Comparison of ENCODE assay signal across 22 cellular contexts in the genomic region with DNA sequence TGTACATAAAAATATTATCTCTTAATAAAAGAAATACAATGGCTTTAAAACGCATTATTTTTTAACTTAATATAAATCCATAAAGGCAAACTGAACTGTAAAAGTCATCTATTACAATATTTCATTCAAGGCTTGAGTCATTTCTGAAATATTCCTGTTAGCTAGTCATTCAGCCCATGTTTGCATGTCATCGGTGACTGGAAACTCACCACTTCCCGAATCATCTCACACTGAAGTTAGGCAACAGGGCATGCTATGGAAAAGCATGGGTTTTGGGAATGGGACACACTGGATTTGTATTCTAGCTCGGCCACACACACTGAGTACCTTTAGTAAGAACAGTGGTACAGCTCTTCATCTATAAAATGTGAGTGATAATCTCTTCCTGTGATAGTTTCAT.
A peak's percentile ranks its signal among the peaks of the same experiment; 100 is the strongest.
DNase-seq lines count a peak whose midpoint lies in the region; TF ChIP-seq lines count a peak whose summit lies in the region.
"Had no signal": no experiment of that assay in that cellular context is flagged by ENCODE, and none has a peak within 500 bp of the region (broad histone marks: within the 10 kb centered on the region; RNA-seq: fewer than 3 reads in every experiment).

No MANE protein-coding gene starts in this region.

- 100% methylated on average over 1 of the region's 4 CpGs for WGBS in mesendoderm (ENCODE audit: extremely low coverage, insufficient coverage, low lambda C conversion rate)

- no peak overlapping the region for H3K56ac ChIP-seq in mesendoderm (ENCODE audit: low read length)

- DNase-seq in ACHN (peak; percentile 20), NCI-H226 (peak; percentile 42), brain microvascular endothelial cell (peak; percentile 55), foreskin fibroblast (peak; percentile 11 to 62), DMS53 (lab: John Stamatoyannopoulos, UW) (no peak), mesendoderm (no peak), HUDEP-2 (lab: John Stamatoyannopoulos, UW; ENCODE audit: unreplicated experiment in 76 of 76) (no peak), GM20000 (ENCODE audit: low spot score) (no peak)
- DNase-seq: 8988T; activated CD4-positive, alpha-beta T cell treated with anti-CD3 and anti-CD28 coated beads, Interleukin-2, amount 50 U/mL, for 1 hour; activated CD8-positive, alpha-beta memory T cell treated with anti-CD3 and anti-CD28 coated beads, Interleukin-2, amount 50 U/mL, for 48 hours; activated naive CD8-positive, alpha-beta T cell treated with anti-CD3 and anti-CD28 coated beads, Interleukin-2, amount 50 U/mL, for 24 hours; effector CD8-positive, alpha-beta T cell; hippocampal formation; NCI-H1694; NCI-H748 treated with DMSO at 0.1 percent for 48 hours; occipital lobe; SIG-M5; stimulated activated CD4-positive, alpha-beta T cell treated with anti-CD3 and anti-CD28 coated beads, Interleukin-4, amount 100 ng/mL, for 24 hours; upper lobe of right lung had no signal

- H2BK15ac ChIP-seq in mesendoderm (replicated peaks; ENCODE audit: low read depth) = no peak overlapping the region

- no peaks in the 10 kb centered on the region for H3K36me3 ChIP-seq in brain microvascular endothelial cell (replicated peaks)
- no peaks in the 10 kb centered on the region for H3K36me3 ChIP-seq in mesendoderm (ENCODE audit: control insufficient read depth, insufficient read depth, low read length)
- H3K36me3 ChIP-seq: BLaER1, esophagus muscularis mucosa, upper lobe of right lung had no signal

- H4K8ac ChIP-seq in mesendoderm (ENCODE audit: low read depth, low read length) = no peak overlapping the region

- TF ChIP-seq CTCF in brain microvascular endothelial cell (IDR thresholded peaks at IDR 0.05; ENCODE audit: low read depth, low read length, missing control alignments) = no peak
- no peak for TF ChIP-seq CTCF in foreskin fibroblast (IDR thresholded peaks at IDR 0.05; ENCODE audit: low read depth, low read length)
- no peak for TF ChIP-seq CTCF in GM20000 (IDR thresholded peaks at IDR 0.05; ENCODE audit: extremely low read depth, missing control alignments)

- H3K4me2 ChIP-seq in mesendoderm (ENCODE audit: low read length) = no peak overlapping the region
- H3K4me2 ChIP-seq: BLaER1 had no signal

- no peak overlapping the region for H2BK5ac ChIP-seq in mesendoderm (ENCODE audit: low read length)

- no peak overlapping the region for H3K4ac ChIP-seq in mesendoderm (ENCODE audit: low read depth, low read length)

- no peaks in the 10 kb centered on the region for H3K79me2 ChIP-seq in mesendoderm (ENCODE audit: control insufficient read depth, insufficient read depth, low read length)

- no peaks in the 10 kb centered on the region for H3K79me1 ChIP-seq in mesendoderm (ENCODE audit: low read length)

- no peak overlapping the region for H2AK5ac ChIP-seq in mesendoderm (ENCODE audit: low read length)

- H3K9ac ChIP-seq in mesendoderm (ENCODE audit: low read length) = no peak overlapping the region
- H3K9ac ChIP-seq: BLaER1 had no signal

- in situ Hi-C loops in ACHN (cut with HindIII; ENCODE audit: low pct_ligation_motif_present, low pct_unique_long_range_greater_than_20kb, low sequenced_read_pairs) (no loop called here), brain microvascular endothelial cell (cut with HindIII; ENCODE audit: low pct_ligation_motif_present, low sequenced_read_pairs) (no loop called here)

- no peak overlapping the region for H4K5ac ChIP-seq in mesendoderm (ENCODE audit: low read length)

- no peak overlapping the region for H3K23ac ChIP-seq in mesendoderm (ENCODE audit: low read length)

- H3K4me1 ChIP-seq in mesendoderm (ENCODE audit: control insufficient read depth, low read depth, low read length) = no peaks in the 10 kb centered on the region
- H3K4me1 ChIP-seq: BLaER1, esophagus muscularis mucosa, upper lobe of right lung had no signal

- H3K4me3 ChIP-seq in brain microvascular endothelial cell (ENCODE audit: low read depth, low read length) (no peak overlapping the region), foreskin fibroblast (ENCODE audit: low read depth in 1 of 2, low read length in 2 of 2) (no peak overlapping the region), mesendoderm (ENCODE audit: low read length) (no peak overlapping the region)
- H3K4me3 ChIP-seq: BLaER1, esophagus muscularis mucosa, upper lobe of right lung had no signal

- no peak overlapping the region for H3K27ac ChIP-seq in brain microvascular endothelial cell
- H3K27ac ChIP-seq in mesendoderm (ENCODE audit: low read depth, low read length) = no peak overlapping the region
- H3K27ac ChIP-seq: BLaER1, esophagus muscularis mucosa, upper lobe of right lung had no signal

- H3K27me3 ChIP-seq in brain microvascular endothelial cell (replicated peaks) = no peaks in the 10 kb centered on the region
- no peaks in the 10 kb centered on the region for H3K27me3 ChIP-seq in mesendoderm (ENCODE audit: insufficient read depth, low read length, poor library complexity)
- H3K27me3 ChIP-seq: BLaER1, esophagus muscularis mucosa, upper lobe of right lung had no signal

- no peak overlapping the region for H2BK120ac ChIP-seq in mesendoderm (ENCODE audit: low read depth, low read length)

- no peak overlapping the region for H3K18ac ChIP-seq in mesendoderm (ENCODE audit: low read length)

Comparison
In these comparisons a context has a peak if more than half of its experiments do, and no peak if none do; other contexts are left out.
1. DNase-seq: peak in ACHN (single experiment), NCI-H226 (single experiment), brain microvascular endothelial cell (single experiment) and foreskin fibroblast (2 of 2); none in DMS53 (single experiment), mesendoderm (single experiment), HUDEP-2 (0 of 76) and GM20000 (single experiment).